Comparison of ENCODE assay signal across 21 cellular contexts in the genomic region with DNA sequence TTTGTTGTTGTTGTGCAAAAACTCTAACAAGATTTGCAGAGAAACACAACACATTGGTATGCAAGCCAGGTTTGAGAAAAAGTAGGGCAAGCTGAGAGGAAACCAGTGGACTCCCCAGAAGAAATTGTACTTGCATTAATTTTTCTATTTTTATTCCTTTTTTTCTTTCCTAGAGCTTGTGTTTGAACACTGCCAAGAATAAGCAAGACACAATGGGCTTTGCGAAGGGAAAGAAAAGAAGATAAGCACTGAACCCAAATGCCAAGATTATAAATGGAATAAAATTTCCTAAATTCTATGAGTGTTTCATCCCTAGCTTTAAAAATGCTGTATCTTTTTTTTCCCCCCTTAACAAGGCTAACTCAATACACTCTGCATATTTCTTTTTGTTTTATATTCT. TPM values are rescaled to one million over a fixed set of nuclear protein-coding genes. Genes with fewer than 3 reads are reported as not detected.
DNase-seq lines count a peak whose midpoint lies in the region; ATAC-seq and TF ChIP-seq lines count a peak whose summit lies in the region.
"Had no signal": no experiment of that assay in that cellular context is flagged by ENCODE, and none has a peak within 500 bp of the region (broad histone marks: within the 10 kb centered on the region; RNA-seq: fewer than 3 reads in every experiment).

No MANE protein-coding gene starts in this region.

- H3K27me3 ChIP-seq in GM23338 (ENCODE audit: insufficient read depth) (no peaks in the 10 kb centered on the region), upper lobe of right lung (no peaks in the 10 kb centered on the region)

- H3K27me3 Mint-ChIP-seq in activated T-cell treated with anti-CD3 and anti-CD28 coated beads, Interleukin-2, amount 50 U/mL, for 72 hours (ENCODE audit: low read depth) = no peaks in the 10 kb centered on the region
- H3K27me3 Mint-ChIP-seq in GM23338 (ENCODE audit: insufficient read depth, low read depth, poor library complexity) (no peaks in the 10 kb centered on the region), nephron (ENCODE audit: low read depth) (no peaks in the 10 kb centered on the region)
- H3K27me3 Mint-ChIP-seq: CD4-positive, CD25-positive, alpha-beta regulatory T cell; central memory CD8-positive, alpha-beta T cell had no signal

- peaks cover 3% of the 10 kb centered on the region in 2 donors for H3K9me3 Mint-ChIP-seq in activated T-cell treated with anti-CD3 and anti-CD28 coated beads, Interleukin-2, amount 50 U/mL, for 72 hours
- H3K9me3 Mint-ChIP-seq in GM23338 (no peaks in the 10 kb centered on the region), nephron (no peaks in the 10 kb centered on the region)
- H3K9me3 Mint-ChIP-seq in activated naive CD4-positive, alpha-beta T cell treated with anti-CD3 and anti-CD28 coated beads, Interleukin-2, amount 50 U/mL, for 72 hours = peaks cover 5 to 6% of the 10 kb centered on the region in 2 donors
- H3K9me3 Mint-ChIP-seq: central memory CD8-positive, alpha-beta T cell had no signal

- DNase-seq in activated T-cell treated with anti-CD3 and anti-CD28 coated beads, Interleukin-2, amount 50 U/mL, for 72 hours = no peak
- DNase-seq in activated T-cell treated with anti-CD3 and anti-CD28 coated beads for 4 hours (no peak), GM23338 (ENCODE audit: low spot score) (no peak), upper lobe of right lung (no peak), NCI-H1694 treated with DMSO at 0.1 percent for 48 hours (lab: John Stamatoyannopoulos, UW) (no peak)
- no peak for DNase-seq in activated naive CD4-positive, alpha-beta T cell treated with anti-CD3 and anti-CD28 coated beads, Interleukin-2, amount 50 U/mL, for 72 hours (ENCODE audit: low spot score in 2 of 2)
- DNase-seq: anterior cingulate cortex; CD4-positive, CD25-positive, alpha-beta regulatory T cell; DMS79; NCI-H1436; PC-9; stimulated activated CD4-positive, alpha-beta T cell treated with anti-CD3 and anti-CD28 coated beads, Interleukin-12 subunit alpha, Interleukin-12 subunit beta, amount 100 ng/mL, for 4 hours had no signal

- H3K27ac ChIP-seq in GM23338 (ENCODE audit: low read depth) = no peak overlapping the region
- H3K27ac ChIP-seq in upper lobe of right lung = no peak overlapping the region
- H3K27ac ChIP-seq: PC-9, thoracic aorta had no signal

- peaks cover 98% of the 10 kb centered on the region for H3K4me1 Mint-ChIP-seq in activated T-cell treated with anti-CD3 and anti-CD28 coated beads, Interleukin-2, amount 50 U/mL, for 72 hours (ENCODE audit: low read depth)
- H3K4me1 Mint-ChIP-seq in GM23338 (peaks cover 15% of the 10 kb centered on the region; the same call in 2 of the 3 replicates), nephron (peaks cover 29% of the 10 kb centered on the region)

- peak overlapping the region; percentile 88 for H3K27ac Mint-ChIP-seq in activated T-cell treated with anti-CD3 and anti-CD28 coated beads, Interleukin-2, amount 50 U/mL, for 72 hours
- H3K27ac Mint-ChIP-seq in GM23338 = no peak overlapping the region
- H3K27ac Mint-ChIP-seq in activated naive CD4-positive, alpha-beta T cell treated with anti-CD3 and anti-CD28 coated beads, Interleukin-2, amount 50 U/mL, for 72 hours = peak overlapping the region; percentile 95 to 100
- peak overlapping the region; percentile 9 to 97 (median 85) for H3K27ac Mint-ChIP-seq in nephron

- H3K4me1 ChIP-seq in GM23338 (ENCODE audit: insufficient read depth) = peaks cover 21% of the 10 kb centered on the region; the same call in 1 of the 2 replicates
- H3K4me1 ChIP-seq in upper lobe of right lung = no peaks in the 10 kb centered on the region

- peaks cover 7 to 19% of the 10 kb centered on the region in 2 donors for H3K36me3 Mint-ChIP-seq in activated T-cell treated with anti-CD3 and anti-CD28 coated beads, Interleukin-2, amount 50 U/mL, for 72 hours (ENCODE audit: insufficient read depth in 2 of 2)
- H3K36me3 Mint-ChIP-seq in GM23338 (ENCODE audit: low read depth) (no peaks in the 10 kb centered on the region), nephron (ENCODE audit: low read depth) (no peaks in the 10 kb centered on the region)
- H3K36me3 Mint-ChIP-seq in activated naive CD4-positive, alpha-beta T cell treated with anti-CD3 and anti-CD28 coated beads, Interleukin-2, amount 50 U/mL, for 72 hours = peaks cover 7 to 41% of the 10 kb centered on the region in 2 donors
- H3K36me3 Mint-ChIP-seq: CD4-positive, CD25-positive, alpha-beta regulatory T cell had no signal

- intact Hi-C loops in upper lobe of right lung (cut with DNase I) = no loop called here

- H3K4me3 ChIP-seq in GM23338 = no peak overlapping the region
- H3K4me3 ChIP-seq in upper lobe of right lung = no peak overlapping the region
- H3K4me3 ChIP-seq: PC-9, thoracic aorta had no signal

- no peak for TF ChIP-seq CTCF in GM23338 (conservative IDR thresholded peaks at IDR 0.05; ENCODE audit: low read depth in 2 of 2)
- TF ChIP-seq CTCF in nephron (IDR thresholded peaks at IDR 0.05; ENCODE audit: unreplicated experiment in 3 of 3) = no peak
- TF ChIP-seq CTCF in upper lobe of right lung (IDR thresholded peaks at IDR 0.05) = no peak

- H3K9me3 ChIP-seq in upper lobe of right lung = no peaks in the 10 kb centered on the region
- H3K9me3 ChIP-seq: thoracic aorta had no signal

- H3K36me3 ChIP-seq in GM23338 (ENCODE audit: insufficient read depth) = no peaks in the 10 kb centered on the region
- H3K36me3 ChIP-seq in upper lobe of right lung = no peaks in the 10 kb centered on the region
- H3K36me3 ChIP-seq: thoracic aorta had no signal

- H3K4me3 Mint-ChIP-seq in activated T-cell treated with anti-CD3 and anti-CD28 coated beads, Interleukin-2, amount 50 U/mL, for 72 hours = peak overlapping the region; percentile 72 to 82
- H3K4me3 Mint-ChIP-seq in GM23338 (no peak overlapping the region), nephron (no peak overlapping the region)
- H3K4me3 Mint-ChIP-seq: CD4-positive, CD25-positive, alpha-beta regulatory T cell; central memory CD8-positive, alpha-beta T cell had no signal

- H3K4me2 ChIP-seq in GM23338 = peak overlapping the region; percentile 42
- H3K4me2 ChIP-seq: PC-9 had no signal

- H2AFZ ChIP-seq in GM23338 = 0 out of 2 replicates have a peak overlapping the region, but pooled peaks have one; percentile 4
- H2AFZ ChIP-seq: PC-9 had no signal

- no peaks in the 10 kb centered on the region for H4K20me1 ChIP-seq in GM23338 (replicated peaks; ENCODE audit: insufficient read depth)

- H3K9me2 ChIP-seq in GM23338 (ENCODE audit: insufficient read depth) = peaks cover 6% of the 10 kb centered on the region; the same call in 1 of the 2 replicates

- H3F3A ChIP-seq in GM23338 (replicated peaks; ENCODE audit: low read depth) = no peaks in the 10 kb centered on the region

- H3K79me2 ChIP-seq in GM23338 (replicated peaks; ENCODE audit: insufficient read depth) = no peaks in the 10 kb centered on the region

- no peak for ATAC-seq in activated T-cell treated with anti-CD3 and anti-CD28 coated beads, Interleukin-2, amount 50 U/mL, for 72 hours (replicated peaks in 1 of 2)
- no peak for ATAC-seq in GM23338
- no peak for ATAC-seq in activated naive CD4-positive, alpha-beta T cell treated with anti-CD3 and anti-CD28 coated beads, Interleukin-2, amount 50 U/mL, for 72 hours
- no peak for ATAC-seq in GM19328 (IDR thresholded peaks at IDR 0.05; ENCODE audit: unreplicated experiment)
- no peak for ATAC-seq in upper lobe of right lung
- ATAC-seq: activated CD4-positive, CD25-positive, alpha-beta regulatory T cell treated with anti-CD3 and anti-CD28 coated beads, Interleukin-2, amount 50 U/mL, for 24 hours; esophagus mucosa; HCT116 had no signal

TF ChIP-seq in GM23338, 12 proteins besides CTCF, POLR2A, EP300 and RAD21:
- TF ChIP-seq NANOG (IDR thresholded peaks at IDR 0.05; ENCODE audit: borderline replicate concordance) (no peak), ZNF331 (CRISPR knock-in tag; IDR thresholded peaks at IDR 0.05; ENCODE audit: low read depth) (no peak)

RNA-seq across cellular contexts. Expression of a gene that starts 17.0 kb away (rescaled TPM):
- 100 to 1,000 TPM; 444 to 460 TPM for total RNA-seq in activated T-cell treated with anti-CD3 and anti-CD28 coated beads, Interleukin-2, amount 50 U/mL, for 72 hours
- total RNA-seq in GM23338 (2014; rRNA removed; shearing (Covaris generic)) = not detected in 2 replicates
- 0.28 TPM in 1 of 2 replicates, not detected in the other for polyA plus RNA-seq in GM23338 (2016; fragmentation: Nextera tagmentation; extraction: Ambion mirVana)
- 100 to 1,000 TPM; 417 to 596 TPM for total RNA-seq in activated naive CD4-positive, alpha-beta T cell treated with anti-CD3 and anti-CD28 coated beads, Interleukin-2, amount 50 U/mL, for 72 hours
- 34.7 TPM for total RNA-seq in upper lobe of right lung
- total RNA-seq: PC-9 had no signal
- polyA plus RNA-seq: AG04450, neural cell had no signal

Comparison
In these comparisons a context has a peak if more than half of its experiments do, and no peak if none do; other contexts are left out.
1. H3K4me3 Mint-ChIP-seq: peak in activated T-cell treated with anti-CD3 and anti-CD28 coated beads, Interleukin-2, amount 50 U/mL, for 72 hours (2 of 2); none in GM23338 (single experiment) and nephron (0 of 3).
2. RNA of a gene that starts 17.0 kb away (total RNA-seq): 417 to 596 TPM in activated naive CD4-positive, alpha-beta T cell treated with anti-CD3 and anti-CD28 coated beads, Interleukin-2, amount 50 U/mL, for 72 hours, 444 to 460 TPM in activated T-cell treated with anti-CD3 and anti-CD28 coated beads, Interleukin-2, amount 50 U/mL, for 72 hours and 34.7 TPM in upper lobe of right lung (single experiment); not detected in GM23338; every median in the first group is over 10 times any median in the second.